In genomic region chr17:8322078-8322477, GRCh38 we compare ENCODE assay signal across 21 cellular contexts. TPM values are rescaled to one million over a fixed set of nuclear protein-coding genes. Genes with fewer than 3 reads are reported as not detected.
A peak's percentile ranks its signal among the peaks of the same experiment; 100 is the strongest.
DNase-seq lines count a peak whose midpoint lies in the region; ATAC-seq and TF ChIP-seq lines count a peak whose summit lies in the region.
"Had no signal": no experiment of that assay in that cellular context is flagged by ENCODE, and none has a peak within 500 bp of the region (broad histone marks: within the 10 kb centered on the region; RNA-seq: fewer than 3 reads in every experiment).

No MANE protein-coding gene starts in this region.

- H3K9me3 ChIP-seq in SK-N-SH = no peaks in the 10 kb centered on the region
- H3K9me3 ChIP-seq: A549, BLaER1 had no signal

- no peaks in the 10 kb centered on the region for H3F3A ChIP-seq in SK-N-SH (replicated peaks; ENCODE audit: insufficient read depth)

- POLR2A ChIA-PET in SK-N-SH (lab: Yijun Ruan, JAX) (no interaction called here), GM10248 (lab: Yijun Ruan, JAX) (no interaction called here)

- DNase-seq in SK-N-SH (peak; percentile 12), GM10248 (ENCODE audit: extremely low spot score) (peak; percentile 9), endothelial cell (ENCODE audit: low spot score) (no peak), HCEC 1CT (no peak)
- DNase-seq: Calu3; CD8-positive, alpha-beta T cell; DMS 273 treated with DMSO at 0.1 percent for 48 hours; DMS53; DND-41; EL; GOT3; H9 had no signal

- H3K9ac ChIP-seq in SK-N-SH = no peak overlapping the region
- H3K9ac ChIP-seq: BLaER1, KMS-11 had no signal

- no peaks in the 10 kb centered on the region for H3K9me3 Mint-ChIP-seq in endothelial cell (ENCODE audit: unreplicated experiment)
- H3K9me3 Mint-ChIP-seq: CD8-positive, alpha-beta T cell had no signal

- H3K79me2 ChIP-seq in SK-N-SH (ENCODE audit: insufficient read depth) = no peaks in the 10 kb centered on the region

- no peak overlapping the region for H3K4me3 ChIP-seq in SK-N-SH (ENCODE audit: low read depth in 2 of 2, low read length in 1 of 2)
- H3K4me3 ChIP-seq: A549, BLaER1 had no signal

- H2AFZ ChIP-seq in SK-N-SH (ENCODE audit: low read depth) = no peak overlapping the region

- H3K36me3 Mint-ChIP-seq in endothelial cell (ENCODE audit: low read depth, unreplicated experiment) = peaks cover 35% of the 10 kb centered on the region
- H3K36me3 Mint-ChIP-seq: CD8-positive, alpha-beta T cell had no signal

- peaks cover 0 to 4% of the 10 kb centered on the region in 2 experiments; a peak in 1 of 4 replicates for H3K4me1 ChIP-seq in SK-N-SH (ENCODE audit: control insufficient read depth in 1 of 2, insufficient read depth in 2 of 2, low read depth in 1 of 2, low read length in 1 of 2)
- H3K4me1 ChIP-seq: A549 had no signal

- TF ChIP-seq CTCF in SK-N-SH (IDR thresholded peaks at IDR 0.05) = no peak
- no peak for TF ChIP-seq CTCF in GM10248 (IDR thresholded peaks at IDR 0.05; ENCODE audit: control extremely low read depth, extremely low read depth, low read depth, missing control alignments)
- TF ChIP-seq CTCF in endothelial cell (IDR thresholded peaks at IDR 0.05; ENCODE audit: unreplicated experiment) = no peak

- TF ChIP-seq RAD21 in SK-N-SH (IDR thresholded peaks at IDR 0.05; ENCODE audit: low read length) = no peak

- 69% methylated on average over 7 of the region's 8 CpGs for WGBS in SK-N-SH (ENCODE audit: low lambda C conversion rate)

- H3K36me3 ChIP-seq in SK-N-SH (replicated peaks in 1 of 2; ENCODE audit: control insufficient read depth in 1 of 2, insufficient read depth in 2 of 2, low read length in 1 of 2) = no peaks in the 10 kb centered on the region
- H3K36me3 ChIP-seq: BLaER1 had no signal

- H3K27ac ChIP-seq in SK-N-SH (ENCODE audit: low read depth in 2 of 2, low read length in 1 of 2) = no peak overlapping the region
- H3K27ac ChIP-seq: 22Rv1, A549, BLaER1, KMS-11 had no signal

- CTCF ChIA-PET in SK-N-SH (lab: Yijun Ruan, JAX) = interaction anchor here (1.0 kb wide), 1 partner anchor 10 kb away, joined by 3 read pairs; no protein-coding TSS in a partner anchor
- CTCF ChIA-PET in GM10248 (lab: Yijun Ruan, JAX) = no interaction called here

- no peak overlapping the region for H3K4me2 ChIP-seq in SK-N-SH
- H3K4me2 ChIP-seq: A549, BLaER1, KMS-11 had no signal

- ATAC-seq in SK-N-SH treated with all-trans-retinoic acid at 6 μM for 48 hours (no peak), HG03442 (IDR thresholded peaks at IDR 0.05; ENCODE audit: unreplicated experiment) (no peak), GM21717 (IDR thresholded peaks at IDR 0.05; ENCODE audit: unreplicated experiment) (no peak)
- ATAC-seq: A549; CD8-positive, alpha-beta T cell had no signal

- H3K27ac Mint-ChIP-seq in endothelial cell (ENCODE audit: unreplicated experiment) = no peak overlapping the region
- H3K27ac Mint-ChIP-seq: CD8-positive, alpha-beta T cell; H9 had no signal

- no peak for TF ChIP-seq EP300 in SK-N-SH (IDR thresholded peaks at IDR 0.05; ENCODE audit: borderline replicate concordance in 1 of 2, low read depth in 1 of 2, low read length in 1 of 2)

- H3K4me3 Mint-ChIP-seq in endothelial cell (ENCODE audit: unreplicated experiment) = peak overlapping the region; percentile 7
- H3K4me3 Mint-ChIP-seq: CD8-positive, alpha-beta T cell; H9 had no signal

- H3K9me2 ChIP-seq in SK-N-SH = no peaks in the 10 kb centered on the region

- peaks cover 2% of the 10 kb centered on the region; the same call in 1 of the 2 replicates for H3K27me3 ChIP-seq in SK-N-SH (ENCODE audit: insufficient read depth)

- H4K20me1 ChIP-seq in SK-N-SH (ENCODE audit: insufficient read depth) = no peaks in the 10 kb centered on the region
- H4K20me1 ChIP-seq: BLaER1 had no signal

- peaks cover 13% of the 10 kb centered on the region for H3K27me3 Mint-ChIP-seq in endothelial cell (ENCODE audit: unreplicated experiment)

- peaks cover 32% of the 10 kb centered on the region for H3K4me1 Mint-ChIP-seq in endothelial cell (ENCODE audit: unreplicated experiment)

TF ChIP-seq in SK-N-SH, 30 proteins besides CTCF, POLR2A, EP300 and RAD21:
- TF ChIP-seq SIN3A (IDR thresholded peaks at IDR 0.05; ENCODE audit: borderline replicate concordance, low read depth, low read length) (no peak), CHD2 (IDR thresholded peaks at IDR 0.05; ENCODE audit: low read length, partially characterized antibody) (no peak), USF1 (IDR thresholded peaks at IDR 0.05; ENCODE audit: borderline replicate concordance, low read depth) (no peak), YY1 (IDR thresholded peaks at IDR 0.05; ENCODE audit: low read depth) (no peak)

TF ChIP-seq in SK-N-SH treated with all-trans-retinoic acid at 6 μM for 48 hours, 23 proteins besides CTCF, POLR2A, EP300 and RAD21:
- TF ChIP-seq ISL1 (CRISPR knock-in tag; IDR thresholded peaks at IDR 0.05) (no peak), ZFP3 (CRISPR knock-in tag; IDR thresholded peaks at IDR 0.05) (no peak), ZFP30 (CRISPR knock-in tag; IDR thresholded peaks at IDR 0.05) (no peak), ESRRG (CRISPR knock-in tag; IDR thresholded peaks at IDR 0.05) (no peak), TCF4 (CRISPR knock-in tag; IDR thresholded peaks at IDR 0.05; ENCODE audit: borderline replicate concordance) (no peak)

RNA-seq across cellular contexts. Expression of gene ARHGEF15, which starts 12.0 kb away (rescaled TPM):
- polyA plus RNA-seq in SK-N-SH (2012; rRNA removed) = not detected in 2 replicates
- polyA plus RNA-seq in SK-N-SH (2012; cell fraction: cytosol; rRNA removed) = 0.01 TPM in 1 of 2 replicates, not detected in the other
- polyA plus RNA-seq in SK-N-SH (2012; cell fraction: nucleus; rRNA removed) = 0.05 TPM in 1 of 2 replicates, not detected in the other
- 113 TPM for total RNA-seq in endothelial cell (ENCODE audit: unreplicated experiment)
- total RNA-seq: Calu3; CD8-positive, alpha-beta T cell; HT-29 had no signal
- polyA plus RNA-seq: A549 had no signal

RNA-seq across cellular contexts. Expression of gene ODF4, which starts 17.6 kb away (rescaled TPM):
- not detected in 2 replicates for polyA plus RNA-seq in SK-N-SH (2012; rRNA removed)
- polyA plus RNA-seq in SK-N-SH (2012; cell fraction: cytosol; rRNA removed) = not detected in 2 replicates
- not detected in 2 replicates for polyA plus RNA-seq in SK-N-SH (2012; cell fraction: nucleus; rRNA removed)
- not detected for total RNA-seq in endothelial cell (ENCODE audit: unreplicated experiment)
- total RNA-seq: Calu3; CD8-positive, alpha-beta T cell; G401; H9; HT-29 had no signal
- polyA plus RNA-seq: A549 had no signal

RNA-seq across cellular contexts. Expression of gene SLC25A35, which starts 26.9 kb away (rescaled TPM):
- polyA plus RNA-seq in SK-N-SH (2012; rRNA removed) = 4.1 and 5.6 TPM in 2 replicates
- polyA plus RNA-seq in SK-N-SH (2012; cell fraction: cytosol; rRNA removed) = 1.8 and 2.2 TPM in 2 replicates
- 23.5 and 27.7 TPM in 2 replicates for polyA plus RNA-seq in SK-N-SH (2012; cell fraction: nucleus; rRNA removed)
- 6.9 TPM for total RNA-seq in endothelial cell (ENCODE audit: unreplicated experiment)

RNA-seq across cellular contexts. Expression of gene RANGRF, which starts 33.6 kb away (rescaled TPM):
- 47.3 and 55.9 TPM in 2 replicates for polyA plus RNA-seq in SK-N-SH (2012; rRNA removed)
- 32.3 and 39.9 TPM in 2 replicates for polyA plus RNA-seq in SK-N-SH (2012; cell fraction: cytosol; rRNA removed)
- 65.4 and 76.4 TPM in 2 replicates for polyA plus RNA-seq in SK-N-SH (2012; cell fraction: nucleus; rRNA removed)
- 22.0 TPM for total RNA-seq in endothelial cell (ENCODE audit: unreplicated experiment)

Comparison
In these comparisons a context has a peak if more than half of its experiments do, and no peak if none do; other contexts are left out.
1. DNase-seq: peak in SK-N-SH (single experiment) and GM10248 (single experiment); none in endothelial cell (single experiment) and HCEC 1CT (single experiment).